Comparison of ENCODE assay signal across 4 cellular contexts in genomic region chr10:107424628-107425027, GRCh38.
"Had no signal": no experiment of that assay in that cellular context is flagged by ENCODE, and none has a peak within 500 bp of the region (broad histone marks: within the 10 kb centered on the region; RNA-seq: fewer than 3 reads in every experiment).

No MANE protein-coding gene starts in this region.

- ATAC-seq: GM23338 had no signal

- H3K4me3 ChIP-seq: GM23338 had no signal

- DNase-seq: H9, HCEC 1CT, IMR-90 had no signal

- H3K4me2 ChIP-seq: GM23338 had no signal
